21 cellular contexts compared by ENCODE assay signal in the genomic region with DNA sequence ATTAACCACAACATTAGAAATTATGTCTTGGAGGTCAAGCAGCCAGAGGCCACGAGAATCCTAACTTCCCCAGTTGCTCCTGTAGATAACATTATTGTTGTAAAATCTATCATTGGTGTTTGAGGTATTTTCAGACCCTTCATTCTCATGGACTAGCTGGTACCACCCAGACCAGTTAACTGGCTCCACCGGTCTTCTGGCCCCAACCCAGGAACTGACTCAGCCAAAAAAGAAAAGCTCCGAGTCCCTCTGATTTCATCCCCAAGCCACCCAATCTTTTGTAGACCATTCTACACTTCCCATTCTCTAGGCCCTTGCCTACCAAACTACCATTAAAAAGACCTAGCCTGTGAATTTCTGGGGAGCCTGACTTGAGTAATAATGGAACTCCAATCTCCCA.
"Had no signal": no experiment of that assay in that cellular context is flagged by ENCODE, and none has a peak within 500 bp of the region (broad histone marks: within the 10 kb centered on the region; RNA-seq: fewer than 3 reads in every experiment).

No MANE protein-coding gene starts in this region.

- H3K4me1 ChIP-seq: pancreas, tibial artery, upper lobe of left lung, uterus had no signal

- H3K9me3 ChIP-seq: pancreas, tibial artery, upper lobe of left lung, uterus had no signal

- H3K9me3 Mint-ChIP-seq: endodermal cell; nephron; stimulated activated memory B cell treated with anti-CD40 and anti-IgM and Interleukin-4, amounts not matched to agents 10 μg/mL and 1 μg/mL and 100 μg/mL, for 72 hours had no signal

- H3K4me3 Mint-ChIP-seq: endodermal cell; nephron; stimulated activated memory B cell treated with anti-CD40 and anti-IgM and Interleukin-4, amounts not matched to agents 10 μg/mL and 1 μg/mL and 100 μg/mL, for 72 hours; stimulated activated naive CD8-positive, alpha-beta T cell treated with anti-CD3 and anti-CD28 coated beads, Interleukin-15, Interleukin-2, amounts not matched to agents 100 ng/mL and 50 ng/mL, for 24 hours had no signal

- H3K27ac ChIP-seq: pancreas, tibial artery, upper lobe of left lung, uterus had no signal

- H3K27ac Mint-ChIP-seq: endodermal cell; naive B cell; nephron; progenitor cell of endocrine pancreas; stimulated activated memory B cell treated with anti-CD40 and anti-IgM and Interleukin-4, amounts not matched to agents 10 μg/mL and 1 μg/mL and 100 μg/mL, for 72 hours; stimulated activated naive CD8-positive, alpha-beta T cell treated with anti-CD3 and anti-CD28 coated beads, Interleukin-15, Interleukin-2, amounts not matched to agents 100 ng/mL and 50 ng/mL, for 24 hours had no signal

- H3K27me3 ChIP-seq: pancreas, tibial artery, upper lobe of left lung, uterus had no signal

- H3K4me1 Mint-ChIP-seq: endodermal cell; naive B cell; nephron; stimulated activated memory B cell treated with anti-CD40 and anti-IgM and Interleukin-4, amounts not matched to agents 10 μg/mL and 1 μg/mL and 100 μg/mL, for 72 hours had no signal

- H3K36me3 Mint-ChIP-seq: naive B cell; stimulated activated memory B cell treated with anti-CD40 and anti-IgM and Interleukin-4, amounts not matched to agents 10 μg/mL and 1 μg/mL and 100 μg/mL, for 72 hours had no signal

- H3K4me3 ChIP-seq: pancreas, tibial artery, upper lobe of left lung, uterus had no signal

- H3K27me3 Mint-ChIP-seq: naive B cell; progenitor cell of endocrine pancreas; stimulated activated memory B cell treated with anti-CD40 and anti-IgM and Interleukin-4, amounts not matched to agents 10 μg/mL and 1 μg/mL and 100 μg/mL, for 72 hours; stimulated activated naive CD8-positive, alpha-beta T cell treated with anti-CD3 and anti-CD28 coated beads, Interleukin-15, Interleukin-2, amounts not matched to agents 100 ng/mL and 50 ng/mL, for 24 hours had no signal

- ATAC-seq: left colon; pancreas; right cardiac atrium; stimulated activated memory B cell treated with anti-CD40 and anti-IgM and Interleukin-4, amounts not matched to agents 10 μg/mL and 1 μg/mL and 100 μg/mL, for 72 hours had no signal

- H3K36me3 ChIP-seq: pancreas, tibial artery, upper lobe of left lung, uterus had no signal

- DNase-seq: effector CD4-positive, alpha-beta T cell; endodermal cell; erythroblast; foreskin melanocyte; head of caudate nucleus; hippocampal formation; left colon; mesendoderm; naive B cell; occipital lobe; pancreas; right cardiac atrium; small intestine; stimulated activated CD4-positive, alpha-beta T cell treated with anti-CD3 and anti-CD28 coated beads, Interleukin-4, amount 100 ng/mL, for 24 hours; tibial artery; upper lobe of left lung; uterus had no signal
